31 cellular contexts compared by ENCODE assay signal in genomic region chr20:20573797-20574196, GRCh38.
"Had no signal": no experiment of that assay in that cellular context is flagged by ENCODE, and none has a peak within 500 bp of the region (broad histone marks: within the 10 kb centered on the region; RNA-seq: fewer than 3 reads in every experiment).

No MANE protein-coding gene starts in this region.

- ATAC-seq: activated CD4-positive, CD25-positive, alpha-beta regulatory T cell treated with anti-CD3 and anti-CD28 coated beads, Interleukin-2, amount 50 U/mL, for 24 hours; activated CD8-positive, alpha-beta T cell treated with anti-CD3 and anti-CD28 coated beads for 36 hours; activated T-cell treated with anti-CD3 and anti-CD28 coated beads, Interleukin-2, amount 50 U/mL, for 4 hours; activated T-helper 17 cell treated with anti-CD3 and anti-CD28 coated beads, Interleukin-2, amount 50 U/mL, for 72 hours; gastroesophageal sphincter; heart right ventricle; T-helper 17 cell had no signal

- H3K36me3 ChIP-seq: brain microvascular endothelial cell, colonic mucosa, WERI-Rb-1 had no signal

- H3K27ac ChIP-seq: brain microvascular endothelial cell, colonic mucosa, epithelial cell of prostate, esophagus squamous epithelium, gastroesophageal sphincter, heart right ventricle, WERI-Rb-1 had no signal

- DNase-seq: activated B cell treated with CpG ODN at 0.5 μM for 24 hours; activated CD4-positive, alpha-beta T cell treated with anti-CD3 and anti-CD28 coated beads for 48 hours; activated CD4-positive, alpha-beta T cell treated with anti-CD3 and anti-CD28 coated beads, Interleukin-2, amount 50 U/mL, for 1 hour; activated CD4-positive, alpha-beta T cell treated with anti-CD3 and anti-CD28 coated beads, Interleukin-2, amount 50 U/mL, for 48 hours; activated CD8-positive, alpha-beta memory T cell treated with anti-CD3 and anti-CD28 coated beads for 24 hours; activated CD8-positive, alpha-beta T cell treated with anti-CD3 and anti-CD28 coated beads for 36 hours; activated effector memory CD4-positive, alpha-beta T cell treated with Interleukin-2 at 50 U/mL for 16 hours; activated gamma-delta T cell treated with Interleukin-2 at 50 U/mL for 16 hours; activated naive CD4-positive, alpha-beta T cell treated with anti-CD3 and anti-CD28 coated beads, Interleukin-2, amount 50 U/mL, for 16 hours; activated naive CD4-positive, alpha-beta T cell treated with Interleukin-2 at 50 U/mL for 16 hours; activated T-cell treated with anti-CD3 and anti-CD28 coated beads, Interleukin-2, amount 50 U/mL, for 4 hours; amniotic stem cell; anterior cingulate cortex; brain microvascular endothelial cell; cerebellar nuclear complex; colonic mucosa; effector CD8-positive, alpha-beta T cell; esophagus squamous epithelium; foreskin melanocyte; heart right ventricle; T-helper 17 cell; T1000; WERI-Rb-1 had no signal

- H3K4me1 ChIP-seq: colonic mucosa, esophagus squamous epithelium, gastroesophageal sphincter, heart right ventricle had no signal

- FAIRE-seq: astrocyte, bronchial epithelial cell, endometrium, endothelial cell of umbilical vein had no signal

- H3K9me3 ChIP-seq: colonic mucosa, esophagus squamous epithelium, gastroesophageal sphincter, heart right ventricle had no signal

- H3K27me3 ChIP-seq: brain microvascular endothelial cell, colonic mucosa, esophagus squamous epithelium, gastroesophageal sphincter, heart right ventricle had no signal

- H3K4me3 ChIP-seq: colonic mucosa, esophagus squamous epithelium, gastroesophageal sphincter, heart right ventricle had no signal
